In the genomic region with DNA sequence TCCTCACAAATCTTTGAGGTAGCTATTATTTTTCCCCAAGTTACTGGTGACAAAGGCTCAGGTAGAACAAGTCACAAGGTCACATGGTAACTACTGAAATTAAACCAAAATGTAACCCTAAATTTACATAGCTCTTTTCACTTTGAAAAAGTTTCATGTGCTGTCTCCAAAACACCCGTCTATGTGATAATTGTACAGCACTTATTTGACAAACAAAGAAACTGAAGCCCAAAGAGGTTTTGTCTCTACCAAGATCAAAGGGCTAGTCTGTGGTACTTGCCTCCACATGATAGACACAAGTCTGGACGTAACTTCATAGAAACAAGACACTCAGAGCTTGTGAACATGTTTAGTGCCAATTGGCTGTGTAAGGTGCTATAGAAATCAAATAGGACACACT, we compare ENCODE assay signal across 20 cellular contexts.
DNase-seq lines count a peak whose midpoint lies in the region; ATAC-seq lines count a peak whose summit lies in the region.
"Had no signal": no experiment of that assay in that cellular context is flagged by ENCODE, and none has a peak within 500 bp of the region (broad histone marks: within the 10 kb centered on the region; RNA-seq: fewer than 3 reads in every experiment).

No MANE protein-coding gene starts in this region.

- peaks cover 15% of the 10 kb centered on the region for H3K4me1 ChIP-seq in mesenchymal stem cell (ENCODE audit: control insufficient read depth, insufficient read depth, low read depth, low read length)
- H3K4me1 ChIP-seq: colonic mucosa had no signal

- no peak overlapping the region for H2AFZ ChIP-seq in mesenchymal stem cell (ENCODE audit: low read depth, low read length)

- no peak overlapping the region for H2BK12ac ChIP-seq in mesenchymal stem cell (ENCODE audit: low read length in 2 of 2)

- no peak overlapping the region for H2BK120ac ChIP-seq in mesenchymal stem cell (ENCODE audit: low read depth, low read length)

- H3K18ac ChIP-seq in mesenchymal stem cell (ENCODE audit: low read depth in 1 of 2, low read length in 2 of 2) = no peak overlapping the region

- H3K4me3 ChIP-seq in mesenchymal stem cell (ENCODE audit: insufficient read depth in 1 of 2, low read depth in 1 of 2, low read length in 2 of 2) = no peak overlapping the region
- H3K4me3 ChIP-seq: ascending aorta, BLaER1, colonic mucosa, HAP-1, upper lobe of left lung had no signal

- no peak overlapping the region for H2BK5ac ChIP-seq in mesenchymal stem cell (ENCODE audit: low read depth, low read length, poor library complexity, severe bottlenecking)

- no peak overlapping the region for H3K9ac ChIP-seq in mesenchymal stem cell (ENCODE audit: low read length)
- H3K9ac ChIP-seq: BLaER1 had no signal

- H3K14ac ChIP-seq in mesenchymal stem cell (ENCODE audit: low read length in 2 of 2) = no peak overlapping the region

- H4K91ac ChIP-seq in mesenchymal stem cell (ENCODE audit: low read length) = no peak overlapping the region

- H2AK5ac ChIP-seq in mesenchymal stem cell (ENCODE audit: low read length, severe bottlenecking) = no peak overlapping the region

- H3K36me3 ChIP-seq in mesenchymal stem cell (ENCODE audit: control insufficient read depth in 1 of 2, insufficient read depth in 2 of 2, low read depth in 1 of 2, low read length in 2 of 2) = peaks cover 0 to 3% of the 10 kb centered on the region in 2 experiments
- H3K36me3 ChIP-seq: ascending aorta, BLaER1, colonic mucosa, HAP-1, upper lobe of left lung had no signal

- H3K9me3 ChIP-seq in mesenchymal stem cell (ENCODE audit: control insufficient read depth, low read length) = no peaks in the 10 kb centered on the region
- H3K9me3 ChIP-seq: BLaER1, colonic mucosa, HAP-1, upper lobe of left lung had no signal

- peaks cover 2% of the 10 kb centered on the region for H3K4me1 Mint-ChIP-seq in memory B cell
- peaks cover 0 to 13% (median 0%) of the 10 kb centered on the region in 4 donors for H3K4me1 Mint-ChIP-seq in naive thymus-derived CD8-positive, alpha-beta T cell

- H4K8ac ChIP-seq in mesenchymal stem cell (ENCODE audit: low read length) = no peak overlapping the region

- peaks cover 1% of the 10 kb centered on the region for H3K9me3 Mint-ChIP-seq in memory B cell
- H3K9me3 Mint-ChIP-seq in naive thymus-derived CD8-positive, alpha-beta T cell = peaks cover 2 to 31% (median 11%) of the 10 kb centered on the region in 9 donors
- H3K9me3 Mint-ChIP-seq: stimulated activated naive CD8-positive, alpha-beta T cell treated with anti-CD3 and anti-CD28 coated beads, Interleukin-15, Interleukin-2, amounts not matched to agents 100 ng/mL and 50 ng/mL, for 24 hours had no signal

- no peak overlapping the region for H2BK15ac ChIP-seq in mesenchymal stem cell (ENCODE audit: low read depth, poor library complexity, severe bottlenecking)

- peak; percentile 41 for ATAC-seq in GM21723 (IDR thresholded peaks at IDR 0.05; ENCODE audit: unreplicated experiment)
- peak; percentile 34 for ATAC-seq in HG03565 (IDR thresholded peaks at IDR 0.05; ENCODE audit: unreplicated experiment)
- no peak for ATAC-seq in memory B cell (ENCODE audit: low read depth)
- ATAC-seq in naive thymus-derived CD8-positive, alpha-beta T cell = no peak
- ATAC-seq: left cardiac atrium had no signal

- H3K27ac Mint-ChIP-seq in memory B cell = peak overlapping the region; percentile 11
- H3K27ac Mint-ChIP-seq in naive thymus-derived CD8-positive, alpha-beta T cell = no peak overlapping the region
- H3K27ac Mint-ChIP-seq: activated naive CD4-positive, alpha-beta T cell treated with anti-CD3 and anti-CD28 coated beads for 36 hours; stimulated activated naive CD8-positive, alpha-beta T cell treated with anti-CD3 and anti-CD28 coated beads, Interleukin-15, Interleukin-2, amounts not matched to agents 100 ng/mL and 50 ng/mL, for 24 hours had no signal

- no peak overlapping the region for H3K4me2 ChIP-seq in mesenchymal stem cell (ENCODE audit: low read length, poor library complexity, severe bottlenecking)
- H3K4me2 ChIP-seq: BLaER1 had no signal

- H3K27me3 ChIP-seq in mesenchymal stem cell (ENCODE audit: control insufficient read depth in 1 of 2, insufficient read depth in 1 of 2, low read length in 2 of 2) = no peaks in the 10 kb centered on the region
- H3K27me3 ChIP-seq: ascending aorta, BLaER1, colonic mucosa, upper lobe of left lung had no signal

- H3K79me1 ChIP-seq in mesenchymal stem cell (replicated peaks; ENCODE audit: low read length, poor library complexity, severe bottlenecking) = peaks cover 3% of the 10 kb centered on the region

- no peaks in the 10 kb centered on the region for H3K36me3 Mint-ChIP-seq in memory B cell
- H3K36me3 Mint-ChIP-seq in naive thymus-derived CD8-positive, alpha-beta T cell = peaks cover 0 to 4% (median 0%) of the 10 kb centered on the region in 3 donors

- H3K4me3 Mint-ChIP-seq in memory B cell = no peak overlapping the region
- no peak overlapping the region for H3K4me3 Mint-ChIP-seq in naive thymus-derived CD8-positive, alpha-beta T cell
- H3K4me3 Mint-ChIP-seq: activated naive CD4-positive, alpha-beta T cell treated with anti-CD3 and anti-CD28 coated beads for 36 hours; stimulated activated naive CD8-positive, alpha-beta T cell treated with anti-CD3 and anti-CD28 coated beads, Interleukin-15, Interleukin-2, amounts not matched to agents 100 ng/mL and 50 ng/mL, for 24 hours had no signal

- WGBS in mesenchymal stem cell = 98% methylated on average over 2 of the region's 2 CpGs

- no peak overlapping the region for H3K27ac ChIP-seq in mesenchymal stem cell (ENCODE audit: low read length, poor library complexity, severe bottlenecking)
- H3K27ac ChIP-seq: ascending aorta, BLaER1, colonic mucosa, upper lobe of left lung had no signal

- no peak overlapping the region for H3K4ac ChIP-seq in mesenchymal stem cell (ENCODE audit: low read depth in 1 of 2, low read length in 2 of 2)

- POLR2A ChIA-PET in naive thymus-derived CD8-positive, alpha-beta T cell (lab: Charles Lee) = no interaction called here

- peaks cover 1% of the 10 kb centered on the region for H3K27me3 Mint-ChIP-seq in memory B cell
- no peaks in the 10 kb centered on the region for H3K27me3 Mint-ChIP-seq in naive thymus-derived CD8-positive, alpha-beta T cell

- DNase-seq in NCI-H510A treated with DMSO at 0.1 percent for 48 hours (lab: John Stamatoyannopoulos, UW) = peak; percentile 31
- DNase-seq in NCI-H510A (lab: John Stamatoyannopoulos, UW) = no peak
- no peak for DNase-seq in memory B cell (ENCODE audit: low spot score in 2 of 2)
- DNase-seq in SK-N-DZ (ENCODE audit: low spot score) = no peak
- DNase-seq in naive thymus-derived CD8-positive, alpha-beta T cell = no peak
- no peak for DNase-seq in mesenchymal stem cell
- DNase-seq: activated naive CD4-positive, alpha-beta T cell treated with anti-CD3 and anti-CD28 coated beads for 36 hours; colonic mucosa; GF-D8; left cardiac atrium; NK-92 treated with Interleukin-12 subunit alpha and Interleukin-12 subunit beta, amount 100 ng/mL, for 24 hours; RPMI8226; SW 1271; upper lobe of left lung had no signal

- no peak overlapping the region for H3K23ac ChIP-seq in mesenchymal stem cell (ENCODE audit: low read length in 2 of 2)

Comparison
In these comparisons a context has a peak if more than half of its experiments do, and no peak if none do; other contexts are left out.
1. ATAC-seq: peak in GM21723 (single experiment) and HG03565 (single experiment); none in memory B cell (single experiment) and naive thymus-derived CD8-positive, alpha-beta T cell (0 of 2).